Comparison of ENCODE assay signal across 8 cellular contexts in genomic region chrX:130060122-130061069, GRCh38. TPM values are rescaled to one million over a fixed set of nuclear protein-coding genes. Genes with fewer than 3 reads are reported as not detected.
DNase-seq lines count a peak whose midpoint lies in the region; ATAC-seq and TF ChIP-seq lines count a peak whose summit lies in the region.

No MANE protein-coding gene starts in this region.

- peaks cover 41% of the 10 kb centered on the region for H3K27me3 Mint-ChIP-seq in GM23338 (ENCODE audit: insufficient read depth, low read depth, poor library complexity)

- H2AFZ ChIP-seq in GM23338 = peak overlapping the region; percentile 85; the same call in 1 of the 2 replicates
- H2AFZ ChIP-seq in Karpas-422 (ENCODE audit: low read length) = peak overlapping the region; percentile 81; the same call in 1 of the 2 replicates

- no peaks in the 10 kb centered on the region for H3K79me2 ChIP-seq in GM23338 (replicated peaks; ENCODE audit: insufficient read depth)
- H3K79me2 ChIP-seq in Karpas-422 (ENCODE audit: low read length) = no peaks in the 10 kb centered on the region

- peak overlapping the region; percentile 58 for H3K9ac ChIP-seq in Karpas-422 (ENCODE audit: low read length)

- H3K4me1 ChIP-seq in GM23338 (ENCODE audit: insufficient read depth) (peaks cover 9% of the 10 kb centered on the region; the same call in 1 of the 2 replicates), Karpas-422 (ENCODE audit: low read length) (peaks cover 17% of the 10 kb centered on the region), SJCRH30 (peaks cover 6% of the 10 kb centered on the region; the same call in 1 of the 2 replicates)

- H4K20me1 ChIP-seq in GM23338 (replicated peaks; ENCODE audit: insufficient read depth) = no peaks in the 10 kb centered on the region
- no peaks in the 10 kb centered on the region for H4K20me1 ChIP-seq in Karpas-422 (ENCODE audit: insufficient read depth, low read depth, low read length)

- peak; percentile 81 for ATAC-seq in GM23338

- H3K4me3 ChIP-seq in GM23338 (peak overlapping the region; percentile 49), Karpas-422 (ENCODE audit: low read length) (peak overlapping the region; percentile 60), SJCRH30 (peak overlapping the region; percentile 68)

- H3K4me2 ChIP-seq in GM23338 (peak overlapping the region; percentile 77), Karpas-422 (ENCODE audit: low read depth, low read length, poor library complexity, severe bottlenecking) (peak overlapping the region; percentile 69)

- H3K27ac ChIP-seq in GM23338 (ENCODE audit: low read depth) (no peak overlapping the region), Karpas-422 (ENCODE audit: low read length) (no peak overlapping the region), SJCRH30 (peak overlapping the region; percentile 72), substantia nigra (ENCODE audit: low read depth, low read length, poor library complexity, severe bottlenecking) (no peak overlapping the region)

- H3K4me3 Mint-ChIP-seq in GM23338 = peak overlapping the region; percentile 69

- no peaks in the 10 kb centered on the region for H3K36me3 Mint-ChIP-seq in GM23338 (ENCODE audit: low read depth)

- H3K4me1 Mint-ChIP-seq in GM23338 = peaks cover 23% of the 10 kb centered on the region

- H3K36me3 ChIP-seq in GM23338 (ENCODE audit: insufficient read depth) (no peaks in the 10 kb centered on the region), Karpas-422 (ENCODE audit: insufficient read depth, low read length) (no peaks in the 10 kb centered on the region), SJCRH30 (no peaks in the 10 kb centered on the region)

- peak; percentile 95 for DNase-seq in ELF-1 (ENCODE audit: low read depth, low spot score)
- DNase-seq in GM23338 (ENCODE audit: low spot score) = peak; percentile 64
- DNase-seq in Karpas-422 = peak; percentile 92
- DNase-seq in SJCRH30 = peak; percentile 77 to 81
- DNase-seq in activated naive CD4-positive, alpha-beta T cell (lab: John Stamatoyannopoulos, UW) = peak; percentile 66 to 79 (median 70)
- peak; percentile 88 for DNase-seq in germinal center (ENCODE audit: low spot score)
- peak in 54 of 56 donors; percentile 2 to 84 (median 44) for DNase-seq in nucleus accumbens (lab: John Stamatoyannopoulos, UW)
- peak in 48 of 49 donors; percentile 0 to 79 (median 58) for DNase-seq in substantia nigra (lab: John Stamatoyannopoulos, UW)

- H3K9me3 ChIP-seq in Karpas-422 (ENCODE audit: low read length) (no peaks in the 10 kb centered on the region), SJCRH30 (replicated peaks) (no peaks in the 10 kb centered on the region)

- H3K9me2 ChIP-seq in GM23338 (ENCODE audit: insufficient read depth) (no peaks in the 10 kb centered on the region), Karpas-422 (replicated peaks; ENCODE audit: insufficient read depth, low read length) (no peaks in the 10 kb centered on the region)

- H3F3A ChIP-seq in GM23338 (replicated peaks; ENCODE audit: low read depth) = no peaks in the 10 kb centered on the region

- no peaks in the 10 kb centered on the region; the same call in 2 of the 3 replicates for H3K9me3 Mint-ChIP-seq in GM23338

- H3K27ac Mint-ChIP-seq in GM23338 = no peak overlapping the region

- TF ChIP-seq CTCF in GM23338 (conservative IDR thresholded peaks at IDR 0.05; ENCODE audit: low read depth in 2 of 2) = peak; percentile 46 to 82

- peaks cover 37% of the 10 kb centered on the region for H3K27me3 ChIP-seq in GM23338 (ENCODE audit: insufficient read depth)
- no peaks in the 10 kb centered on the region for H3K27me3 ChIP-seq in Karpas-422 (ENCODE audit: low read length)
- no peaks in the 10 kb centered on the region for H3K27me3 ChIP-seq in SJCRH30

TF ChIP-seq in GM23338, 12 proteins besides CTCF, POLR2A, EP300 and RAD21:
- TF ChIP-seq CREB1 (CRISPR knock-in tag; IDR thresholded peaks at IDR 0.05; ENCODE audit: low read depth) (0 out of 2 replicates have a peak, but pooled peaks have one; percentile 3), ZNF462 (CRISPR knock-in tag; IDR thresholded peaks at IDR 0.05) (no peak)

RNA-seq across cellular contexts. Expression of gene ELF4, which starts 49.9 kb away (rescaled TPM):
- 1.6 and 1.8 TPM in 2 replicates for total RNA-seq in GM23338 (2014; rRNA removed; shearing (Covaris generic))
- polyA plus RNA-seq in GM23338 (2016; fragmentation: Nextera tagmentation; extraction: Ambion mirVana) = 0.42 and 0.50 TPM in 2 replicates
- 29.1 and 31.7 TPM in 2 replicates for total RNA-seq in Karpas-422 (2014; rRNA removed; shearing (Covaris generic); ENCODE audit: low replicate concordance)
- 5.3 and 5.5 TPM in 2 replicates for total RNA-seq in SJCRH30 (2014; rRNA removed; shearing (Covaris generic))

Comparison
In these comparisons a context has a peak if more than half of its experiments do, and no peak if none do; other contexts are left out.
1. DNase-seq: peak in every context shown above with its lines; median percentile 95 in ELF-1; 92 in Karpas-422; 88 in germinal center; 79 in SJCRH30; 70 in activated naive CD4-positive, alpha-beta T cell; 64 in GM23338; 58 in substantia nigra; 44 in nucleus accumbens.